ENCODE assay signal across 1 cellular context in the genomic region with DNA sequence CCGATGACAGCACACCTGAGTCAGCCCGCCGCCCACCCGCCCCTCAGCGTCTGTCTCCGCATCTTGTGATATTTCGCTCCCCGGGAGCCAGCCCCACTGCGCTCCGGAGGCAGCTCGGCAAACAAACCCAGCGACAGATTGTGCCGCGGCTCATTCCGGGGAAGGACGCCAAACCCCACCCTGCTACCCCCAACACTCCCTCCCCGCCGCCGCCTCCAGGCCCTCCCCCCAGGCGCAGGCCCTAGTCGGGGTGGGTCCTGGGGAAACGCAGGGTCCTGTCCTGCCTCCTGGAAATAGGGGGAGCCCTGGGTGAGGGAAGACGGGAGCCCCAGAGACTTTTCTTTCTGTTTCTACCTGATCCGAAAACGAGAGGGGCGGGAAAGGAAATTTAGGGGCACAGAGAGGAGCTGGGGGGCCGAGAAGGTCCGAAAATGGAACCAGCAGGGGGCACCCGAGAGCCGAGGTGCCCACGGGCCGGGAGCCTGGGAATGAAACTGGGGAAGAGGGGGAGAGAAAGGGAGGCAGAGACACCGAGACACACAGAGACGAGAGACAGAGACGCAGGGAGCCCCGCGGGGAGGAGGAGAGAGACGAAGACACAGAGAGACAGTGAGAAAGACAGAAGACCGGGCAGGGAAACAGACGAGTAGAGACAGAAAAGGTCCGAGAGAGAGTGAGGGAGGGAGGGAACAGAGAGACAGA.
TF ChIP-seq lines count a peak whose summit lies in the region.

No MANE protein-coding gene starts in this region.

TF ChIP-seq in HepG2, 621 proteins besides CTCF, POLR2A, EP300 and RAD21 (continues in another document):
- no peak for TF ChIP-seq KLF15 (CRISPR knock-in tag; IDR thresholded peaks at IDR 0.05; ENCODE audit: borderline replicate concordance)
- no peak for TF ChIP-seq EED (CRISPR knock-in tag; IDR thresholded peaks at IDR 0.05)
- 0 out of 2 replicates have a peak, but pooled peaks have one; percentile 25 for TF ChIP-seq SMAD3 (CRISPR knock-in tag; IDR thresholded peaks at IDR 0.05)
- no peak for TF ChIP-seq ZFP41 (CRISPR knock-in tag; IDR thresholded peaks at IDR 0.05; ENCODE audit: borderline replicate concordance)
- no peak for TF ChIP-seq ZNF331 (CRISPR knock-in tag; IDR thresholded peaks at IDR 0.05)
- TF ChIP-seq, protein P1, sequence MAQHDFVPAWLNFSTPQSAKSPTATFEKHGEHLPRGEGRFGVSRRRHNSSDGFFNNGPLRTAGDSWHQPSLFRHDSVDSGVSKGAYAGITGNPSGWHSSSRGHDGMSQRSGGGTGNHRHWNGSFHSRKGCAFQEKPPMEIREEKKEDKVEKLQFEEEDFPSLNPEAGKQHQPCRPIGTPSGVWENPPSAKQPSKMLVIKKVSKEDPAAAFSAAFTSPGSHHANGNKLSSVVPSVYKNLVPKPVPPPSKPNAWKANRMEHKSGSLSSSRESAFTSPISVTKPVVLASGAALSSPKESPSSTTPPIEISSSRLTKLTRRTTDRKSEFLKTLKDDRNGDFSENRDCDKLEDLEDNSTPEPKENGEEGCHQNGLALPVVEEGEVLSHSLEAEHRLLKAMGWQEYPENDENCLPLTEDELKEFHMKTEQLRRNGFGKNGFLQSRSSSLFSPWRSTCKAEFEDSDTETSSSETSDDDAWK (CRISPR knock-in tag; IDR thresholded peaks at IDR 0.05), result no peak
- no peak for TF ChIP-seq ZBTB3 (CRISPR knock-in tag; IDR thresholded peaks at IDR 0.05; ENCODE audit: borderline replicate concordance, low read depth)
- TF ChIP-seq TEAD3 (CRISPR knock-in tag; optimal IDR thresholded peaks at IDR 0.05; ENCODE audit: borderline replicate concordance), result no peak
- TF ChIP-seq TEAD2 (CRISPR knock-in tag; IDR thresholded peaks at IDR 0.05), result no peak
- no peak for TF ChIP-seq SMARCE1 (IDR thresholded peaks at IDR 0.05; ENCODE audit: borderline replicate concordance)
- TF ChIP-seq CCDC6 (CRISPR knock-in tag; IDR thresholded peaks at IDR 0.05), result no peak
- TF ChIP-seq ZNF547 (CRISPR knock-in tag; IDR thresholded peaks at IDR 0.05), result no peak
- no peak for TF ChIP-seq MATR3 (CRISPR knock-in tag; IDR thresholded peaks at IDR 0.05)
- TF ChIP-seq SAP130 (CRISPR knock-in tag; IDR thresholded peaks at IDR 0.05; ENCODE audit: low read depth), result peak; percentile 19; the same call in 1 of the 2 replicates
- TF ChIP-seq, protein P2, sequence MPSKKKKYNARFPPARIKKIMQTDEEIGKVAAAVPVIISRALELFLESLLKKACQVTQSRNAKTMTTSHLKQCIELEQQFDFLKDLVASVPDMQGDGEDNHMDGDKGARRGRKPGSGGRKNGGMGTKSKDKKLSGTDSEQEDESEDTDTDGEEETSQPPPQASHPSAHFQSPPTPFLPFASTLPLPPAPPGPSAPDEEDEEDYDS (CRISPR knock-in tag; IDR thresholded peaks at IDR 0.05), result no peak
- TF ChIP-seq FOXP1 (IDR thresholded peaks at IDR 0.05), result no peak
- TF ChIP-seq FOXP1 (CRISPR knock-in tag; IDR thresholded peaks at IDR 0.05), result no peak
- TF ChIP-seq, protein P3, sequence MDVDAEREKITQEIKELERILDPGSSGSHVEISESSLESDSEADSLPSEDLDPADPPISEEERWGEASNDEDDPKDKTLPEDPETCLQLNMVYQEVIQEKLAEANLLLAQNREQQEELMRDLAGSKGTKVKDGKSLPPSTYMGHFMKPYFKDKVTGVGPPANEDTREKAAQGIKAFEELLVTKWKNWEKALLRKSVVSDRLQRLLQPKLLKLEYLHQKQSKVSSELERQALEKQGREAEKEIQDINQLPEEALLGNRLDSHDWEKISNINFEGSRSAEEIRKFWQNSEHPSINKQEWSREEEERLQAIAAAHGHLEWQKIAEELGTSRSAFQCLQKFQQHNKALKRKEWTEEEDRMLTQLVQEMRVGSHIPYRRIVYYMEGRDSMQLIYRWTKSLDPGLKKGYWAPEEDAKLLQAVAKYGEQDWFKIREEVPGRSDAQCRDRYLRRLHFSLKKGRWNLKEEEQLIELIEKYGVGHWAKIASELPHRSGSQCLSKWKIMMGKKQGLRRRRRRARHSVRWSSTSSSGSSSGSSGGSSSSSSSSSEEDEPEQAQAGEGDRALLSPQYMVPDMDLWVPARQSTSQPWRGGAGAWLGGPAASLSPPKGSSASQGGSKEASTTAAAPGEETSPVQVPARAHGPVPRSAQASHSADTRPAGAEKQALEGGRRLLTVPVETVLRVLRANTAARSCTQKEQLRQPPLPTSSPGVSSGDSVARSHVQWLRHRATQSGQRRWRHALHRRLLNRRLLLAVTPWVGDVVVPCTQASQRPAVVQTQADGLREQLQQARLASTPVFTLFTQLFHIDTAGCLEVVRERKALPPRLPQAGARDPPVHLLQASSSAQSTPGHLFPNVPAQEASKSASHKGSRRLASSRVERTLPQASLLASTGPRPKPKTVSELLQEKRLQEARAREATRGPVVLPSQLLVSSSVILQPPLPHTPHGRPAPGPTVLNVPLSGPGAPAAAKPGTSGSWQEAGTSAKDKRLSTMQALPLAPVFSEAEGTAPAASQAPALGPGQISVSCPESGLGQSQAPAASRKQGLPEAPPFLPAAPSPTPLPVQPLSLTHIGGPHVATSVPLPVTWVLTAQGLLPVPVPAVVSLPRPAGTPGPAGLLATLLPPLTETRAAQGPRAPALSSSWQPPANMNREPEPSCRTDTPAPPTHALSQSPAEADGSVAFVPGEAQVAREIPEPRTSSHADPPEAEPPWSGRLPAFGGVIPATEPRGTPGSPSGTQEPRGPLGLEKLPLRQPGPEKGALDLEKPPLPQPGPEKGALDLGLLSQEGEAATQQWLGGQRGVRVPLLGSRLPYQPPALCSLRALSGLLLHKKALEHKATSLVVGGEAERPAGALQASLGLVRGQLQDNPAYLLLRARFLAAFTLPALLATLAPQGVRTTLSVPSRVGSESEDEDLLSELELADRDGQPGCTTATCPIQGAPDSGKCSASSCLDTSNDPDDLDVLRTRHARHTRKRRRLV (CRISPR knock-in tag; IDR thresholded peaks at IDR 0.05), result no peak
- no peak for TF ChIP-seq NONO (IDR thresholded peaks at IDR 0.05)
- 0 out of 2 replicates have a peak, but pooled peaks have one; percentile 24 for TF ChIP-seq NONO (CRISPR knock-in tag; conservative IDR thresholded peaks at IDR 0.05)
- TF ChIP-seq MTF2 (CRISPR knock-in tag; IDR thresholded peaks at IDR 0.05; ENCODE audit: borderline replicate concordance), result no peak
- TF ChIP-seq SIX4 (CRISPR knock-in tag; IDR thresholded peaks at IDR 0.05), result no peak
- no peak for TF ChIP-seq ZKSCAN8 (CRISPR knock-in tag; IDR thresholded peaks at IDR 0.05; ENCODE audit: borderline replicate concordance)
- no peak for TF ChIP-seq NR2F2 (IDR thresholded peaks at IDR 0.05; ENCODE audit: borderline replicate concordance, low read depth)
- TF ChIP-seq TBP (CRISPR knock-in tag; IDR thresholded peaks at IDR 0.05), result no peak
- TF ChIP-seq, protein P4, sequence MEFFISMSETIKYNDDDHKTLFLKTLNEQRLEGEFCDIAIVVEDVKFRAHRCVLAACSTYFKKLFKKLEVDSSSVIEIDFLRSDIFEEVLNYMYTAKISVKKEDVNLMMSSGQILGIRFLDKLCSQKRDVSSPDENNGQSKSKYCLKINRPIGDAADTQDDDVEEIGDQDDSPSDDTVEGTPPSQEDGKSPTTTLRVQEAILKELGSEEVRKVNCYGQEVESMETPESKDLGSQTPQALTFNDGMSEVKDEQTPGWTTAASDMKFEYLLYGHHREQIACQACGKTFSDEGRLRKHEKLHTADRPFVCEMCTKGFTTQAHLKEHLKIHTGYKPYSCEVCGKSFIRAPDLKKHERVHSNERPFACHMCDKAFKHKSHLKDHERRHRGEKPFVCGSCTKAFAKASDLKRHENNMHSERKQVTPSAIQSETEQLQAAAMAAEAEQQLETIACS (CRISPR knock-in tag; IDR thresholded peaks at IDR 0.05), result no peak
- TF ChIP-seq ZNF143 (CRISPR knock-in tag; IDR thresholded peaks at IDR 0.05), result no peak
- no peak for TF ChIP-seq ZNF367 (CRISPR knock-in tag; IDR thresholded peaks at IDR 0.05; ENCODE audit: borderline replicate concordance)
- no peak for TF ChIP-seq ATAD3A (CRISPR knock-in tag; IDR thresholded peaks at IDR 0.05)
- no peak for TF ChIP-seq ZNF180 (CRISPR knock-in tag; IDR thresholded peaks at IDR 0.05; ENCODE audit: borderline replicate concordance, low read depth)
- TF ChIP-seq, protein P5, sequence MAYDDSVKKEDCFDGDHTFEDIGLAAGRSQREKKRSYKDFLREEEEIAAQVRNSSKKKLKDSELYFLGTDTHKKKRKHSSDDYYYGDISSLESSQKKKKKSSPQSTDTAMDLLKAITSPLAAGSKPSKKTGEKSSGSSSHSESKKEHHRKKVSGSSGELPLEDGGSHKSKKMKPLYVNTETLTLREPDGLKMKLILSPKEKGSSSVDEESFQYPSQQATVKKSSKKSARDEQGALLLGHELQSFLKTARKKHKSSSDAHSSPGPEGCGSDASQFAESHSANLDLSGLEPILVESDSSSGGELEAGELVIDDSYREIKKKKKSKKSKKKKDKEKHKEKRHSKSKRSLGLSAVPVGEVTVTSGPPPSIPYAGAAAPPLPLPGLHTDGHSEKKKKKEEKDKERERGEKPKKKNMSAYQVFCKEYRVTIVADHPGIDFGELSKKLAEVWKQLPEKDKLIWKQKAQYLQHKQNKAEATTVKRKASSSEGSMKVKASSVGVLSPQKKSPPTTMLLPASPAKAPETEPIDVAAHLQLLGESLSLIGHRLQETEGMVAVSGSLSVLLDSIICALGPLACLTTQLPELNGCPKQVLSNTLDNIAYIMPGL (CRISPR knock-in tag; IDR thresholded peaks at IDR 0.05; ENCODE audit: borderline replicate concordance in 1 of 2, low read depth in 1 of 2), result peak; percentile 66 to 72
- no peak for TF ChIP-seq RBFOX2 (IDR thresholded peaks at IDR 0.05; ENCODE audit: low read depth, low read length)
- TF ChIP-seq ZNF263 (CRISPR knock-in tag; IDR thresholded peaks at IDR 0.05), result peak; percentile 50; the same call in 1 of the 2 replicates
- peak; percentile 33; the same call in 1 of the 2 replicates for TF ChIP-seq ZNF788 (CRISPR knock-in tag; IDR thresholded peaks at IDR 0.05; ENCODE audit: borderline replicate concordance)
- TF ChIP-seq CEBPG (CRISPR knock-in tag; IDR thresholded peaks at IDR 0.05), result no peak
- 0 out of 2 replicates have a peak, but pooled peaks have one; percentile 21 for TF ChIP-seq THAP11 (CRISPR knock-in tag; IDR thresholded peaks at IDR 0.05)
- TF ChIP-seq TARDBP (CRISPR knock-in tag; IDR thresholded peaks at IDR 0.05), result no peak
- peak; percentile 17; the same call in 1 of the 2 replicates for TF ChIP-seq GABPB1 (CRISPR knock-in tag; IDR thresholded peaks at IDR 0.05)
- no peak for TF ChIP-seq SOX5 (CRISPR knock-in tag; IDR thresholded peaks at IDR 0.05; ENCODE audit: borderline replicate concordance)
- no peak for TF ChIP-seq MIXL1 (CRISPR knock-in tag; IDR thresholded peaks at IDR 0.05)
- TF ChIP-seq TMF1 (CRISPR knock-in tag; IDR thresholded peaks at IDR 0.05; ENCODE audit: low read depth), result no peak
- TF ChIP-seq PHF20 (CRISPR knock-in tag; IDR thresholded peaks at IDR 0.05), result no peak
- TF ChIP-seq, protein P6, sequence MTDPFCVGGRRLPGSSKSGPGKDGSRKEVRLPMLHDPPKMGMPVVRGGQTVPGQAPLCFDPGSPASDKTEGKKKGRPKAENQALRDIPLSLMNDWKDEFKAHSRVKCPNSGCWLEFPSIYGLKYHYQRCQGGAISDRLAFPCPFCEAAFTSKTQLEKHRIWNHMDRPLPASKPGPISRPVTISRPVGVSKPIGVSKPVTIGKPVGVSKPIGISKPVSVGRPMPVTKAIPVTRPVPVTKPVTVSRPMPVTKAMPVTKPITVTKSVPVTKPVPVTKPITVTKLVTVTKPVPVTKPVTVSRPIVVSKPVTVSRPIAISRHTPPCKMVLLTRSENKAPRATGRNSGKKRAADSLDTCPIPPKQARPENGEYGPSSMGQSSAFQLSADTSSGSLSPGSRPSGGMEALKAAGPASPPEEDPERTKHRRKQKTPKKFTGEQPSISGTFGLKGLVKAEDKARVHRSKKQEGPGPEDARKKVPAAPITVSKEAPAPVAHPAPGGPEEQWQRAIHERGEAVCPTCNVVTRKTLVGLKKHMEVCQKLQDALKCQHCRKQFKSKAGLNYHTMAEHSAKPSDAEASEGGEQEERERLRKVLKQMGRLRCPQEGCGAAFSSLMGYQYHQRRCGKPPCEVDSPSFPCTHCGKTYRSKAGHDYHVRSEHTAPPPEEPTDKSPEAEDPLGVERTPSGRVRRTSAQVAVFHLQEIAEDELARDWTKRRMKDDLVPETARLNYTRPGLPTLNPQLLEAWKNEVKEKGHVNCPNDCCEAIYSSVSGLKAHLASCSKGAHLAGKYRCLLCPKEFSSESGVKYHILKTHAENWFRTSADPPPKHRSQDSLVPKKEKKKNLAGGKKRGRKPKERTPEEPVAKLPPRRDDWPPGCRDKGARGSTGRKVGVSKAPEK (CRISPR knock-in tag; IDR thresholded peaks at IDR 0.05; ENCODE audit: borderline replicate concordance), result peak; percentile 86; the same call in 1 of the 2 replicates
- TF ChIP-seq, protein P7, sequence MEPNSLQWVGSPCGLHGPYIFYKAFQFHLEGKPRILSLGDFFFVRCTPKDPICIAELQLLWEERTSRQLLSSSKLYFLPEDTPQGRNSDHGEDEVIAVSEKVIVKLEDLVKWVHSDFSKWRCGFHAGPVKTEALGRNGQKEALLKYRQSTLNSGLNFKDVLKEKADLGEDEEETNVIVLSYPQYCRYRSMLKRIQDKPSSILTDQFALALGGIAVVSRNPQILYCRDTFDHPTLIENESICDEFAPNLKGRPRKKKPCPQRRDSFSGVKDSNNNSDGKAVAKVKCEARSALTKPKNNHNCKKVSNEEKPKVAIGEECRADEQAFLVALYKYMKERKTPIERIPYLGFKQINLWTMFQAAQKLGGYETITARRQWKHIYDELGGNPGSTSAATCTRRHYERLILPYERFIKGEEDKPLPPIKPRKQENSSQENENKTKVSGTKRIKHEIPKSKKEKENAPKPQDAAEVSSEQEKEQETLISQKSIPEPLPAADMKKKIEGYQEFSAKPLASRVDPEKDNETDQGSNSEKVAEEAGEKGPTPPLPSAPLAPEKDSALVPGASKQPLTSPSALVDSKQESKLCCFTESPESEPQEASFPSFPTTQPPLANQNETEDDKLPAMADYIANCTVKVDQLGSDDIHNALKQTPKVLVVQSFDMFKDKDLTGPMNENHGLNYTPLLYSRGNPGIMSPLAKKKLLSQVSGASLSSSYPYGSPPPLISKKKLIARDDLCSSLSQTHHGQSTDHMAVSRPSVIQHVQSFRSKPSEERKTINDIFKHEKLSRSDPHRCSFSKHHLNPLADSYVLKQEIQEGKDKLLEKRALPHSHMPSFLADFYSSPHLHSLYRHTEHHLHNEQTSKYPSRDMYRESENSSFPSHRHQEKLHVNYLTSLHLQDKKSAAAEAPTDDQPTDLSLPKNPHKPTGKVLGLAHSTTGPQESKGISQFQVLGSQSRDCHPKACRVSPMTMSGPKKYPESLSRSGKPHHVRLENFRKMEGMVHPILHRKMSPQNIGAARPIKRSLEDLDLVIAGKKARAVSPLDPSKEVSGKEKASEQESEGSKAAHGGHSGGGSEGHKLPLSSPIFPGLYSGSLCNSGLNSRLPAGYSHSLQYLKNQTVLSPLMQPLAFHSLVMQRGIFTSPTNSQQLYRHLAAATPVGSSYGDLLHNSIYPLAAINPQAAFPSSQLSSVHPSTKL (CRISPR knock-in tag; IDR thresholded peaks at IDR 0.05), result no peak
